9 cellular contexts compared by ENCODE assay signal in the genomic region with DNA sequence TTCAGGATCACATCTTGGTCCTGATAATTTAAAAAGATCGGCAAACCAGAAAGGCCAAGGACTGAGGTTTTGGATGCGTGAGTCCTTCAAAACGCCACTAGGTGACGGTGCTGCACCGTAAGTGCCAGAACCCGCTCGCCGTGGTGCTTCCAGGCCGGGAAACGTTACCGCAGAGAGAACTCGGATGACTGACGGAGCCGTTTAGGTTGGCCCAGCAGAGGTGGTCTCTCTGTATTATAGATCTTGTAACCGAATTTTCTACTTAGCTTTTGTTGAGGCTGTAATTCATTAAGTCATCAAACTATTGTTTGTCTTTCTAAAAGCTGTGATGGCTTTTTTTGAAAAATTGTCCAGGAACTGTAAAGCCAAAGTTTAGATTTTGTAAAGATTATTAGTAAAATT. TPM values are rescaled to one million over a fixed set of nuclear protein-coding genes. Genes with fewer than 3 reads are reported as not detected.
A peak's percentile ranks its signal among the peaks of the same experiment; 100 is the strongest.
DNase-seq lines count a peak whose midpoint lies in the region; ATAC-seq and TF ChIP-seq lines count a peak whose summit lies in the region.
"Had no signal": no experiment of that assay in that cellular context is flagged by ENCODE, and none has a peak within 500 bp of the region (broad histone marks: within the 10 kb centered on the region; RNA-seq: fewer than 3 reads in every experiment).

No MANE protein-coding gene starts in this region.

- H2BK5ac ChIP-seq in IMR-90 (ENCODE audit: low read depth, low read length, poor library complexity, severe bottlenecking), result no peak overlapping the region
- no peak overlapping the region for H2BK5ac ChIP-seq in neuronal stem cell (ENCODE audit: low read length)

- H3K4me1 Mint-ChIP-seq in activated T-cell treated with anti-CD3 and anti-CD28 coated beads, Interleukin-2, amount 50 U/mL, for 4 hours (ENCODE audit: low read depth), result peaks cover 3% of the 10 kb centered on the region

- H3K27me3 ChIP-seq in IMR-90 (ENCODE audit: control insufficient read depth, insufficient read depth, low read length), result peaks cover 6% of the 10 kb centered on the region
- peaks cover 6% of the 10 kb centered on the region for H3K27me3 ChIP-seq in Panc1 (ENCODE audit: control insufficient read depth, insufficient read depth, low read length)
- peaks cover 0 to 8% (median 0%) of the 10 kb centered on the region in 3 experiments for H3K27me3 ChIP-seq in neuronal stem cell (ENCODE audit: control insufficient read depth in 3 of 3, insufficient read depth in 3 of 3, low read depth in 1 of 3, low read length in 3 of 3)

- no peak overlapping the region for H2BK12ac ChIP-seq in neuronal stem cell (ENCODE audit: low read length)

- dilution Hi-C loops in IMR-90 (cut with HindIII; ENCODE audit: low sequenced_read_pairs, unreplicated experiment), result no loop called here

- H3K4me3 Mint-ChIP-seq in activated T-cell treated with anti-CD3 and anti-CD28 coated beads, Interleukin-2, amount 50 U/mL, for 4 hours, result no peak overlapping the region
- H3K4me3 Mint-ChIP-seq: T-helper 1 cell treated with Interleukin-12 subunit alpha and Interleukin-12 subunit beta and Interleukin-4 antibody, amounts not matched to agents 30 μg/mL and 1 μg/mL, for 36 hours had no signal

- H2BK15ac ChIP-seq in IMR-90 (ENCODE audit: low read depth, low read length), result no peak overlapping the region
- no peak overlapping the region for H2BK15ac ChIP-seq in neuronal stem cell (ENCODE audit: low read length)

- H3K9ac ChIP-seq in IMR-90 (ENCODE audit: low read depth, low read length) (no peak overlapping the region), neuronal stem cell (ENCODE audit: low read depth, low read length, poor library complexity) (no peak overlapping the region)

- TF ChIP-seq POLR2A in IMR-90 (IDR thresholded peaks at IDR 0.05; ENCODE audit: low read depth, low read length), result 0 out of 2 replicates have a peak, but pooled peaks have one; percentile 41

- no peaks in the 10 kb centered on the region for H3K9me3 Mint-ChIP-seq in activated T-cell treated with anti-CD3 and anti-CD28 coated beads, Interleukin-2, amount 50 U/mL, for 4 hours
- H3K9me3 Mint-ChIP-seq: T-helper 1 cell treated with Interleukin-12 subunit alpha and Interleukin-12 subunit beta and Interleukin-4 antibody, amounts not matched to agents 30 μg/mL and 1 μg/mL, for 36 hours had no signal

- no peaks in the 10 kb centered on the region for H3K9me3 ChIP-seq in IMR-90 (ENCODE audit: control insufficient read depth, insufficient read depth, low read length)
- H3K9me3 ChIP-seq in Panc1 (ENCODE audit: control insufficient read depth, insufficient read depth, low read depth, low read length), result no peaks in the 10 kb centered on the region
- no peaks in the 10 kb centered on the region for H3K9me3 ChIP-seq in neuronal stem cell (replicated peaks in 1 of 2; ENCODE audit: control insufficient read depth in 2 of 2, insufficient read depth in 1 of 2, low read depth in 1 of 2, low read length in 2 of 2)

- no peaks in the 10 kb centered on the region for H3K36me3 ChIP-seq in IMR-90 (ENCODE audit: control insufficient read depth, insufficient read depth, low read length)
- H3K36me3 ChIP-seq in Panc1 (ENCODE audit: control insufficient read depth, insufficient read depth, low read length), result no peaks in the 10 kb centered on the region
- no peaks in the 10 kb centered on the region for H3K36me3 ChIP-seq in neuronal stem cell (replicated peaks in 1 of 2; ENCODE audit: control insufficient read depth in 2 of 2, insufficient read depth in 2 of 2, low read length in 2 of 2)

- in situ Hi-C loops in IMR-90 (cut with MboI; ENCODE audit: low sequenced_read_pairs) (loop anchor here (25.0 kb wide), 1 partner anchor 1697 kb away; the partner anchor contains the start of genes METTL4 and NDC80), Panc1 (cut with HindIII; ENCODE audit: low pct_unique_long_range_greater_than_20kb, low sequenced_read_pairs) (no loop called here)

- H3K14ac ChIP-seq in IMR-90 (replicated peaks; ENCODE audit: low read depth, low read length) (no peak overlapping the region), neuronal stem cell (ENCODE audit: low read length) (no peak overlapping the region)

- H3K4ac ChIP-seq in IMR-90 (ENCODE audit: low read depth, low read length), result no peak overlapping the region
- H3K4ac ChIP-seq in neuronal stem cell (ENCODE audit: low read length), result no peak overlapping the region

- no peak overlapping the region for H2AK9ac ChIP-seq in IMR-90 (replicated peaks; ENCODE audit: low read depth, low read length, poor library complexity)

- H2AK5ac ChIP-seq in IMR-90 (ENCODE audit: low read depth, low read length), result no peak overlapping the region
- H2AK5ac ChIP-seq in neuronal stem cell (ENCODE audit: low read depth, low read length), result no peak overlapping the region

- H3K9me1 ChIP-seq in IMR-90 (ENCODE audit: insufficient read depth, low read length), result no peaks in the 10 kb centered on the region

- ATAC-seq in GM21360 (IDR thresholded peaks at IDR 0.05; ENCODE audit: unreplicated experiment), result peak; percentile 95
- ATAC-seq in IMR-90 (ENCODE audit: low read depth), result peak; percentile 99
- peak; percentile 97 for ATAC-seq in Panc1
- ATAC-seq in activated T-cell treated with anti-CD3 and anti-CD28 coated beads, Interleukin-2, amount 50 U/mL, for 4 hours, result peak; percentile 77 to 80

- no peak overlapping the region for H4K8ac ChIP-seq in IMR-90 (ENCODE audit: low read depth in 2 of 2, low read length in 2 of 2)
- no peak overlapping the region for H4K8ac ChIP-seq in neuronal stem cell (ENCODE audit: low read depth, low read length)

- no peak overlapping the region for H2BK20ac ChIP-seq in IMR-90 (ENCODE audit: low read depth, low read length)

- TF ChIP-seq CTCF in IMR-90 (conservative IDR thresholded peaks at IDR 0.05; ENCODE audit: low read depth, low read length) (peak; percentile 98), Panc1 (IDR thresholded peaks at IDR 0.05) (peak; percentile 100), fibroblast of mammary gland (conservative IDR thresholded peaks at IDR 0.05; ENCODE audit: control insufficient read depth, insufficient read depth, low read depth, low read length) (peak; percentile 100)

- no peak overlapping the region for H3K4me3 ChIP-seq in IMR-90 (ENCODE audit: insufficient read depth, low read depth, low read length)
- H3K4me3 ChIP-seq in Panc1 (ENCODE audit: low read depth in 2 of 2, low read length in 2 of 2), result no peak overlapping the region
- no peak overlapping the region for H3K4me3 ChIP-seq in fibroblast of mammary gland (ENCODE audit: control insufficient read depth, low read depth, low read length)
- H3K4me3 ChIP-seq in neuronal stem cell (ENCODE audit: low read length in 2 of 2), result no peak overlapping the region

- H3K4me2 ChIP-seq in IMR-90 (ENCODE audit: low read depth, low read length) (peak overlapping the region; percentile 29; the same call in 1 of the 2 replicates), neuronal stem cell (ENCODE audit: insufficient read depth, low read length, poor library complexity, severe bottlenecking) (no peak overlapping the region)

- H3K27ac ChIP-seq in IMR-90 (ENCODE audit: insufficient read depth, low read length) (no peak overlapping the region), Panc1 (ENCODE audit: low read length) (no peak overlapping the region), neuronal stem cell (replicated peaks; ENCODE audit: low read length) (no peak overlapping the region)

- H4K5ac ChIP-seq in IMR-90 (ENCODE audit: low read depth, low read length), result no peak overlapping the region

- WGBS in IMR-90 (ENCODE audit: extremely low coverage in 2 of 2, insufficient read length in 1 of 2), 2 experiments, result 5% methylated on average over 6 of the region's 15 CpGs; no CpG with 5 or more reads in 1 of the 2 experiments
- no CpG with 5 or more reads among the region's 15 CpGs for WGBS in neuronal stem cell (ENCODE audit: extremely low coverage in 2 of 2, insufficient read length in 2 of 2, insufficient replicate concordance in 1 of 2), 2 donors

- no peaks in the 10 kb centered on the region for H3K4me1 ChIP-seq in IMR-90 (ENCODE audit: control insufficient read depth, insufficient read depth, low read length)
- no peaks in the 10 kb centered on the region for H3K4me1 ChIP-seq in Panc1 (ENCODE audit: control insufficient read depth, insufficient read depth, low read length)
- H3K4me1 ChIP-seq in neuronal stem cell (ENCODE audit: control insufficient read depth in 2 of 2, insufficient read depth in 1 of 2, low read depth in 1 of 2, low read length in 2 of 2), result peaks cover 0 to 5% of the 10 kb centered on the region in 2 donors

- H2AFZ ChIP-seq in IMR-90 (replicated peaks; ENCODE audit: low read length, poor library complexity) (no peak overlapping the region), neuronal stem cell (ENCODE audit: low read length) (no peak overlapping the region)

- no TSS peak for BruUV-seq in IMR-90 (replicated peaks; lab: Mats Ljungman, UMichigan)
- no TSS peak for BruUV-seq in Panc1 (replicated peaks; lab: Mats Ljungman, UMichigan)

- peaks cover 24% of the 10 kb centered on the region for H3K27me3 Mint-ChIP-seq in activated T-cell treated with anti-CD3 and anti-CD28 coated beads, Interleukin-2, amount 50 U/mL, for 4 hours (ENCODE audit: low read depth)

- H3K23ac ChIP-seq in IMR-90 (ENCODE audit: low read depth, low read length) (no peak overlapping the region), neuronal stem cell (ENCODE audit: low read depth, low read length, poor library complexity) (no peak overlapping the region)

- no peaks in the 10 kb centered on the region for H4K20me1 ChIP-seq in IMR-90 (ENCODE audit: insufficient read depth, low read length)

- intact Hi-C loops in IMR-90 (cut with micrococcal nuclease), result loop anchor here (2.0 to 10.0 kb wide), 4 partner anchors 96 to 1682 kb away; no protein-coding TSS in a partner anchor
- intact Hi-C loops in Panc1 (cut with micrococcal nuclease; ENCODE audit: unreplicated experiment), result loop anchor here (2.0 to 10.0 kb wide), 4 partner anchors 92 to 1682 kb away; no protein-coding TSS in a partner anchor

- H4K91ac ChIP-seq in IMR-90 (ENCODE audit: insufficient read depth, low read depth, low read length) (no peak overlapping the region), neuronal stem cell (ENCODE audit: low read depth, low read length, poor library complexity) (no peak overlapping the region)

- no peaks in the 10 kb centered on the region for H3K36me3 Mint-ChIP-seq in activated T-cell treated with anti-CD3 and anti-CD28 coated beads, Interleukin-2, amount 50 U/mL, for 4 hours (ENCODE audit: insufficient read depth)

- H3K18ac ChIP-seq in IMR-90 (ENCODE audit: low read depth, low read length), result no peak overlapping the region
- H3K18ac ChIP-seq in neuronal stem cell (ENCODE audit: low read length), result no peak overlapping the region

- CTCF ChIA-PET in IMR-90 (lab: Yijun Ruan, JAX) (interaction anchor here (1.1 to 1.2 kb wide), 2 partner anchors 10 to 1359 kb away, joined by 3 to 5 read pairs; no protein-coding TSS in a partner anchor), Panc1 (lab: Charles Lee) (interaction anchor here (0.7 kb wide), 3 partner anchors 26 to 1475 kb away, joined by 3 to 4 read pairs (median 4); no protein-coding TSS in a partner anchor)

- peak; percentile 97 for TF ChIP-seq RAD21 in IMR-90 (IDR thresholded peaks at IDR 0.05; ENCODE audit: low read length)

- no peak overlapping the region for H3K56ac ChIP-seq in IMR-90 (ENCODE audit: extremely low read depth, insufficient read depth, low read length)

- no peak overlapping the region for H2BK120ac ChIP-seq in IMR-90 (ENCODE audit: low read depth, low read length)
- H2BK120ac ChIP-seq in neuronal stem cell (ENCODE audit: low read depth, low read length), result no peak overlapping the region

- DNase-seq in CMK (ENCODE audit: low read depth) (peak; percentile 21), IMR-90 (peak; percentile 70), Panc1 (ENCODE audit: low read depth, low spot score) (peak; percentile 60), fibroblast of mammary gland (ENCODE audit: low read depth) (peak; percentile 79), neuronal stem cell (ENCODE audit: low spot score) (peak; percentile 62), superior temporal gyrus (ENCODE audit: extremely low spot score) (peak; percentile 81)
- DNase-seq in activated T-cell treated with anti-CD3 and anti-CD28 coated beads, Interleukin-2, amount 50 U/mL, for 4 hours, result peak; percentile 51

- no peaks in the 10 kb centered on the region for H3K79me1 ChIP-seq in IMR-90 (ENCODE audit: low read depth in 1 of 2, low read length in 2 of 2)
- H3K79me1 ChIP-seq in neuronal stem cell (ENCODE audit: low read depth, low read length), result no peaks in the 10 kb centered on the region

- POLR2A ChIA-PET in IMR-90 (lab: Charles Lee; ENCODE audit: unreplicated experiment), result no interaction called here
- POLR2A ChIA-PET in Panc1 (lab: Charles Lee), result no interaction called here

RNA-seq across cellular contexts. Expression of gene ADCYAP1, which starts 39.8 kb away (rescaled TPM):
- total RNA-seq in IMR-90 (2012; rRNA removed) (not detected in 2 replicates), Panc1 (2021; ENCODE audit: unreplicated experiment) (not detected)
- polyA plus RNA-seq in IMR-90 (2012; rRNA removed), result not detected in 2 replicates
- polyA plus RNA-seq in IMR-90 (2012; cell fraction: cytosol; rRNA removed), result not detected in 2 replicates
- not detected in 2 replicates for polyA plus RNA-seq in IMR-90 (2012; cell fraction: nucleus; rRNA removed; ENCODE audit: low replicate concordance)
- polyA plus RNA-seq in Panc1 (2012; ENCODE audit: insufficient read length), result not detected
- total RNA-seq in activated T-cell treated with anti-CD3 and anti-CD28 coated beads, Interleukin-2, amount 50 U/mL, for 4 hours, result not detected
- 0.08 TPM for polyA plus RNA-seq in neuronal stem cell (2013, experiment 1 of 2)
- polyA plus RNA-seq in neuronal stem cell (2013, experiment 2 of 2), result 0.04 TPM

RNA-seq across cellular contexts. Expression of gene YES1, which starts 52.8 kb away (rescaled TPM):
- 62.0 and 96.9 TPM in 2 replicates for total RNA-seq in IMR-90 (2012; rRNA removed)
- 14.2 and 16.7 TPM in 2 replicates for polyA plus RNA-seq in IMR-90 (2012; rRNA removed)
- polyA plus RNA-seq in IMR-90 (2012; cell fraction: cytosol; rRNA removed), result 4.6 and 7.7 TPM in 2 replicates
- 5.3 and 9.6 TPM in 2 replicates for polyA plus RNA-seq in IMR-90 (2012; cell fraction: nucleus; rRNA removed; ENCODE audit: low replicate concordance)
- total RNA-seq in Panc1 (2021; ENCODE audit: unreplicated experiment), result 91.6 TPM
- polyA plus RNA-seq in Panc1 (2012; ENCODE audit: insufficient read length), result 37.8 TPM
- total RNA-seq in activated T-cell treated with anti-CD3 and anti-CD28 coated beads, Interleukin-2, amount 50 U/mL, for 4 hours, result 10 to 100 TPM in 1 of 3 donors, 1 to 10 TPM in 2; 7.9 to 11.3 (median 8.1) TPM
- polyA plus RNA-seq in neuronal stem cell (2013, experiment 1 of 2), result 55.9 TPM
- 57.2 TPM for polyA plus RNA-seq in neuronal stem cell (2013, experiment 2 of 2)

Comparison
In these comparisons a context has a peak if more than half of its experiments do, and no peak if none do; other contexts are left out.
1. DNase-seq: peak in every context shown above with its lines; median percentile 81 in superior temporal gyrus; 79 in fibroblast of mammary gland; 70 in IMR-90; 62 in neuronal stem cell; 60 in Panc1; 51 in activated T-cell treated with anti-CD3 and anti-CD28 coated beads, Interleukin-2, amount 50 U/mL, for 4 hours; 21 in CMK.